ENCODE assay signal across 8 cellular contexts in the genomic region with DNA sequence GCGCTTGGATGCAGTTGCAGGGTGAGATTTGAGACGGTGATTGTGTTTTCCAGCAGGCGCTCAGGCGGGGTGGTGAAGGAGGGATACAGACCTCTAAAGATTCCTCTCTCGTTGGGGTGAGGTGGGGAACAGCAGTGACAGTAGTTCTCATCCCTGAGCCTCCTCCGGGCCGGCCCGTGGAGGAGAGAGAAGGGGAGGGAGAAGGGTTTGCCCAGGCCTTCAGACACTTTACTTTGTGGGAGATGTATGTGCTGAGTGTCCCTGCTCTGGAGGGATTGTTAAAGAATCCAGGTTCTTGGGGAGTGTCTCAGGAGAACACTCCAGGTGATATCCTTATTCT. TPM values are rescaled to one million over a fixed set of nuclear protein-coding genes. Genes with fewer than 3 reads are reported as not detected.
DNase-seq lines count a peak whose midpoint lies in the region; ATAC-seq and TF ChIP-seq lines count a peak whose summit lies in the region.

No MANE protein-coding gene starts in this region.

- peak overlapping the region; percentile 99 for H3K4me3 Mint-ChIP-seq in T-helper 2 cell treated with Interferon-gamma antibody and Interleukin-4, amounts not matched to agents 5 μg/mL and 100 μg/mL, for 36 hours

- H3K9me3 Mint-ChIP-seq in T-helper 2 cell treated with Interferon-gamma antibody and Interleukin-4, amounts not matched to agents 5 μg/mL and 100 μg/mL, for 36 hours = no peaks in the 10 kb centered on the region

- ATAC-seq in RWPE2 (ENCODE audit: low read depth) = peak; percentile 19; the same call in 2 of the 3 replicates
- no peak for ATAC-seq in GM19023 (IDR thresholded peaks at IDR 0.05; ENCODE audit: unreplicated experiment)

- H3K4me3 ChIP-seq in RWPE2 (ENCODE audit: severe bottlenecking) (peak overlapping the region; percentile 45), fibroblast of the aortic adventitia (ENCODE audit: low read depth, low read length) (peak overlapping the region; percentile 73), prostate gland (peak overlapping the region; percentile 69 to 74)

- DNase-seq in T-helper 2 cell treated with Interferon-gamma antibody and Interleukin-4, amounts not matched to agents 5 μg/mL and 100 μg/mL, for 36 hours (ENCODE audit: low spot score) = no peak
- DNase-seq in T-helper 2 cell (no peak), RWPE2 (ENCODE audit: low spot score) (no peak), fibroblast of the aortic adventitia (ENCODE audit: low read depth) (no peak), prostate gland (ENCODE audit: low spot score) (no peak), inferior parietal cortex (ENCODE audit: extremely low spot score) (no peak), NK-92 (lab: John Stamatoyannopoulos, UW; ENCODE audit: unreplicated experiment) (no peak)

- H3K4me1 ChIP-seq in RWPE2 (ENCODE audit: insufficient read depth, poor library complexity, severe bottlenecking) (no peaks in the 10 kb centered on the region), prostate gland (replicated peaks) (peaks cover 5% of the 10 kb centered on the region)

- TF ChIP-seq POLR2A in prostate gland (IDR thresholded peaks at IDR 0.05) = no peak

- H3K27me3 ChIP-seq in RWPE2 (ENCODE audit: insufficient read depth, poor library complexity, severe bottlenecking) (no peaks in the 10 kb centered on the region), prostate gland (replicated peaks; ENCODE audit: insufficient read depth) (no peaks in the 10 kb centered on the region)

- no peaks in the 10 kb centered on the region for H3K27me3 Mint-ChIP-seq in T-helper 2 cell treated with Interferon-gamma antibody and Interleukin-4, amounts not matched to agents 5 μg/mL and 100 μg/mL, for 36 hours (ENCODE audit: low read depth)

- H3K27ac ChIP-seq in RWPE2 (ENCODE audit: poor library complexity, severe bottlenecking) (peak overlapping the region; percentile 51), prostate gland (peak overlapping the region; percentile 91 to 92)

- 0% methylated on average over 8 of the region's 8 CpGs for WGBS in prostate gland

- H3K36me3 Mint-ChIP-seq in T-helper 2 cell treated with Interferon-gamma antibody and Interleukin-4, amounts not matched to agents 5 μg/mL and 100 μg/mL, for 36 hours (ENCODE audit: low read depth) = peaks cover 18% of the 10 kb centered on the region

- TF ChIP-seq CTCF in RWPE2 (IDR thresholded peaks at IDR 0.05; ENCODE audit: poor library complexity, severe bottlenecking) (no peak), fibroblast of the aortic adventitia (IDR thresholded peaks at IDR 0.05; ENCODE audit: insufficient read depth, low read length) (no peak), prostate gland (IDR thresholded peaks at IDR 0.05) (no peak)

- H3K27ac Mint-ChIP-seq in T-helper 2 cell treated with Interferon-gamma antibody and Interleukin-4, amounts not matched to agents 5 μg/mL and 100 μg/mL, for 36 hours = peak overlapping the region; percentile 95

- peaks cover 36% of the 10 kb centered on the region for H3K4me1 Mint-ChIP-seq in T-helper 2 cell treated with Interferon-gamma antibody and Interleukin-4, amounts not matched to agents 5 μg/mL and 100 μg/mL, for 36 hours (ENCODE audit: low read depth)

- H3K9me3 ChIP-seq in RWPE2 (ENCODE audit: severe bottlenecking) = peaks cover 3% of the 10 kb centered on the region
- no peaks in the 10 kb centered on the region for H3K9me3 ChIP-seq in prostate gland

- intact Hi-C loops in prostate gland (cut with DNase I) = no loop called here

- H3K36me3 ChIP-seq in RWPE2 (ENCODE audit: low read depth) (no peaks in the 10 kb centered on the region; the same call in 1 of the 2 replicates), prostate gland (no peaks in the 10 kb centered on the region)

RNA-seq across cellular contexts. Expression of a gene that starts 41.0 kb away (rescaled TPM):
- 10.8 and 11.5 TPM in 2 replicates for total RNA-seq in fibroblast of the aortic adventitia (ENCODE audit: low replicate concordance)
- total RNA-seq in prostate gland = 10 to 100 TPM; 22.4 to 27.7 TPM

RNA-seq across cellular contexts. Expression of a gene that starts 41.5 kb away (rescaled TPM):
- total RNA-seq in fibroblast of the aortic adventitia (ENCODE audit: low replicate concordance) (11.9 and 25.2 TPM in 2 replicates), prostate gland (10 to 100 TPM; 30.6 to 47.4 TPM)

RNA-seq across cellular contexts. Expression of a gene that starts 45.9 kb away (rescaled TPM):
- total RNA-seq in fibroblast of the aortic adventitia (ENCODE audit: low replicate concordance) = 0.09 TPM in 1 of 2 replicates, not detected in the other
- 10 to 100 TPM in 1 of 2 donors, 1 to 10 TPM in 1; 7.3 to 15.2 TPM for total RNA-seq in prostate gland

RNA-seq across cellular contexts. Expression of a gene that starts 51.1 kb away (rescaled TPM):
- total RNA-seq in fibroblast of the aortic adventitia (ENCODE audit: low replicate concordance) (36.2 and 38.0 TPM in 2 replicates), prostate gland (10 to 100 TPM; 30.7 to 47.3 TPM)

RNA-seq across cellular contexts. Expression of a gene that starts 56.4 kb away (rescaled TPM):
- total RNA-seq in fibroblast of the aortic adventitia (ENCODE audit: low replicate concordance) = 12.4 and 17.0 TPM in 2 replicates
- 10 to 100 TPM in 1 of 2 donors, 1 to 10 TPM in 1; 7.1 to 15.8 TPM for total RNA-seq in prostate gland
